ENCODE assay signal across 8 cellular contexts in the genomic region with DNA sequence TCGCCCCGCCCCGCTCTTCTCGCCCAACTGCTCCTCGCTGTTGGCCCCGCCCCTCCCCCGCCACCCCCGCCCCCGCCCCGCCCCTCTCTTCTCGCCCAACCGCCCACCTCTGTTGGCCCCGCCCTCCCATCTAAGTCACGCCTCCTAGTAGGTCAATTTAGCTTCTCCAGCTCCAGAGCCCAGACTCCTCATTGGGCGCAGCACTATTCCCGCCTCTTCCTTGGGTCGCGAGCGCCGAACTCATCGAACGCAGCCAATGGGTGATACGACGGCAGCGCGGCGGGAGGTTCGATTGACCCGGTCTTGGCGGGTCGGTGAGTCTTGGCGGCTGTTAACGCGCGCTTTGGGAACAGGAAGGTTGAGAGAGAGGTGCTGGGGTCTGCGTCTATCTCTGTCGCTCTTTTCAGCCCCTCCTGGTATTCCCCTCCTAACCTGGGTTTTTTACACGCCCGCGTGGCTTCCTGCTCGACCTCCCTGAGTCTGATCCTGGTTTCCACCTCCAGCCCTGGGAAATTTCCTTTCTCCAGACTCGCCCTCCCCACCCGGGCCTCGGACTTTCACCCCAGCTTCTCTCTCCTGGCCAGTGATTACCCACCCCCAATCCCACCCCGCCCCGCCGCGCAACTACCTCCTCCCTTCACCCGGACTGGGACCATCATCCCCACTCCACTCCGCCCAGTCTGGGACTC. TPM values are rescaled to one million over a fixed set of nuclear protein-coding genes. Genes with fewer than 3 reads are reported as not detected.
DNase-seq lines count a peak whose midpoint lies in the region; ATAC-seq, FAIRE-seq and TF ChIP-seq lines count a peak whose summit lies in the region.

Gene RAD54L, plus strand, starts transcription at position 331 of the 689 bp plus-strand sequence. CDS start 643 bp downstream, outside the sequence.

- no peaks in the 10 kb centered on the region for H3K9me3 ChIP-seq in kidney (ENCODE audit: control insufficient read depth in 1 of 2, low read length in 2 of 2)

- intact Hi-C loops in kidney (cut with DNase I) = no loop called here

- peak within 1 kb of the TSS; percentile 54 to 88 for H3K9ac ChIP-seq in kidney (ENCODE audit: low read length in 2 of 2)

- H3K4me1 ChIP-seq in kidney (ENCODE audit: control insufficient read depth in 1 of 2, insufficient read depth in 1 of 2, low read depth in 1 of 2, low read length in 2 of 2) = peaks cover 0 to 7% of the 10 kb centered on the region in 2 donors

- TF ChIP-seq CTCF in kidney (IDR thresholded peaks at IDR 0.05; ENCODE audit: borderline replicate concordance, extremely low read depth, insufficient read depth) = no peak

- DNase-seq in AML-193 (lab: John Stamatoyannopoulos, UW) (peak; percentile 96 to 97), NCI-H510A (lab: John Stamatoyannopoulos, UW) (peak; percentile 97), cerebellum (ENCODE audit: low spot score) (peak; percentile 100), kidney (peak; percentile 99)
- peak; percentile 94 for DNase-seq in activated CD4-positive, CD25-positive, alpha-beta regulatory T cell treated with anti-CD3 and anti-CD28 coated beads, Interleukin-2, amount 50 U/mL, for 72 hours
- peak; percentile 99 for DNase-seq in stimulated activated CD4-positive, alpha-beta T cell treated with anti-CD3 and anti-CD28 coated beads, Interleukin-15, amount 100 ng/mL, for 24 hours

- H3K36me3 ChIP-seq in kidney (ENCODE audit: control insufficient read depth in 1 of 2, insufficient read depth in 2 of 2, low read length in 2 of 2) = no peaks in the 10 kb centered on the region

- H3K4me3 ChIP-seq in kidney (ENCODE audit: low read length in 2 of 2) = peak within 1 kb of the TSS; percentile 87 to 95

- peak; percentile 50 for FAIRE-seq in kidney (lab: Jason Lieb, UNC)

- H3K27ac ChIP-seq in kidney (ENCODE audit: low read depth in 2 of 2, low read length in 2 of 2) = peak within 1 kb of the TSS; percentile 57 to 70

- peak; percentile 92 for ATAC-seq in HG03432 (IDR thresholded peaks at IDR 0.05; ENCODE audit: unreplicated experiment)

- peak; percentile 78 for TF ChIP-seq POLR2A in GM19193 (IDR thresholded peaks at IDR 0.05; ENCODE audit: extremely low read depth, insufficient read depth, insufficient read length)

RNA-seq across cellular contexts. Expression of gene RAD54L, which starts in this region (rescaled TPM):
- total RNA-seq in cerebellum (2.6 TPM), kidney (1.7 TPM)
- 1.2 TPM for polyA plus RNA-seq in kidney (ENCODE audit: insufficient read depth, low read depth, low replicate concordance)

Comparison
In these comparisons a context has a peak if more than half of its experiments do, and no peak if none do; other contexts are left out.
1. Peak in every context shown above with its lines: DNase-seq, ATAC-seq, H3K4me3 ChIP-seq and H3K27ac ChIP-seq.